ENCODE assay signal across 14 cellular contexts in the genomic region with DNA sequence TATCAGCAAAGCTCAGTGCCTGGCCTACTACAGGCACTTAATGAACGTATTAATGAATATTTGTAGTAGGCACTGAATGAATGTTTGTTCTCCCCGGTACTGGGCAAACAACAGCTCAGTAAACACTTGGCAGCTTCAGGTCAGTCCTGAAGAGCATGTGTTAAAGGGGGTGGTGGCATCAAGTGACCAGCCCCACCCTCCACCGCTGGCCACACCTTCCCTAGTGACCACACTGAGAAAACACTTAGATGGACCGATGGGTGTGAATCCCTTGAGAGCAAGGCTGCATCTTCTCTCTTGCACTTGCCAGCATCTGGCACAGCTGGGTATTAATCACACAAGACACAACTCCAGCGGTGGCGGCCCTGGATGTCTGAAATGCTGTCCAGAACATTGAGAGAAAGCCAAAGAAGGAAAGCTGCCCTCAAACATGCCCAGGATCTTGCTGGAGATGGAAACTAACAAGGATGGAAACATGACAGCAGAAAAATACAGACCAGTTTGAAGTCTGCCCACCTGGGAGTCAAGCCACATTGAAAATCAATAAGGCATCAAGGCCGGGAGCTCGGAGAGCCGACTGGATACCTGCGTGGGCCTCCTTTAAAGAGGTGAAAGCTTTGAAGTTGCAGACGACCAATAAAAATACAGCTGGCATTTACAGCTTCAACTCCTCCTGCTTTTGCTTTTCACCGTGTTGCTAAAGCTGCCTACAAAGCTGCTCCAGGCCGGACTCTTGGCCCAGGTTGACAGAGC.
DNase-seq lines count a peak whose midpoint lies in the region; ATAC-seq and TF ChIP-seq lines count a peak whose summit lies in the region.
"Had no signal": no experiment of that assay in that cellular context is flagged by ENCODE, and none has a peak within 500 bp of the region (broad histone marks: within the 10 kb centered on the region; RNA-seq: fewer than 3 reads in every experiment).

No MANE protein-coding gene starts in this region.

- no peak overlapping the region for H3K27ac Mint-ChIP-seq in endodermal cell
- H3K27ac Mint-ChIP-seq: activated naive CD4-positive, alpha-beta T cell treated with anti-CD3 and anti-CD28 coated beads, Interleukin-2, amount 10 ng/mL, durations not matched to agents 7 days and 5 days had no signal

- no peaks in the 10 kb centered on the region for H3K36me3 ChIP-seq in endodermal cell (ENCODE audit: control insufficient read depth, insufficient read depth, low read length)
- H3K36me3 ChIP-seq in left ventricle myocardium inferior = no peaks in the 10 kb centered on the region
- H3K36me3 ChIP-seq: tibial artery had no signal

- in situ Hi-C loops in KBM-7 (cut with MboI; ENCODE audit: low pct_unique_long_range_greater_than_20kb, low sequenced_read_pairs) = no loop called here

- no peak overlapping the region for H3K27ac ChIP-seq in endodermal cell (ENCODE audit: low read depth, low read length)
- no peak overlapping the region for H3K27ac ChIP-seq in left ventricle myocardium inferior (replicated peaks)
- H3K27ac ChIP-seq: tibial artery had no signal

- 86 to 88% methylated on average over 12 to 13 of the region's 13 CpGs for WGBS in endodermal cell (ENCODE audit: insufficient coverage in 1 of 2, insufficient read length in 1 of 2), 2 experiments

- intact Hi-C loops in left ventricle myocardium inferior (cut with micrococcal nuclease) = no loop called here

- H3K36me3 Mint-ChIP-seq in endodermal cell (ENCODE audit: low read depth) = no peaks in the 10 kb centered on the region
- H3K36me3 Mint-ChIP-seq: activated naive CD4-positive, alpha-beta T cell treated with anti-CD3 and anti-CD28 coated beads, Interleukin-2, amount 10 ng/mL, durations not matched to agents 7 days and 5 days had no signal

- H3K9me3 Mint-ChIP-seq in endodermal cell = peaks cover 4% of the 10 kb centered on the region
- H3K9me3 Mint-ChIP-seq: activated naive CD4-positive, alpha-beta T cell treated with anti-CD3 and anti-CD28 coated beads, Interleukin-2, amount 10 ng/mL, durations not matched to agents 7 days and 5 days had no signal

- H3K27me3 ChIP-seq in endodermal cell (ENCODE audit: control insufficient read depth, insufficient read depth, low read length, poor library complexity, severe bottlenecking) = no peaks in the 10 kb centered on the region
- peaks cover 20% of the 10 kb centered on the region for H3K27me3 ChIP-seq in left ventricle myocardium inferior (ENCODE audit: low read depth)
- H3K27me3 ChIP-seq: tibial artery had no signal

- H3K4me3 Mint-ChIP-seq in endodermal cell = no peak overlapping the region
- H3K4me3 Mint-ChIP-seq: activated naive CD4-positive, alpha-beta T cell treated with anti-CD3 and anti-CD28 coated beads, Interleukin-2, amount 10 ng/mL, durations not matched to agents 7 days and 5 days had no signal

- H3K9me3 ChIP-seq in endodermal cell (ENCODE audit: control insufficient read depth, low read length) = no peaks in the 10 kb centered on the region
- no peaks in the 10 kb centered on the region for H3K9me3 ChIP-seq in left ventricle myocardium inferior (replicated peaks)
- H3K9me3 ChIP-seq: tibial artery had no signal

- peaks cover 41% of the 10 kb centered on the region for H3K4me1 Mint-ChIP-seq in endodermal cell
- H3K4me1 Mint-ChIP-seq: activated naive CD4-positive, alpha-beta T cell treated with anti-CD3 and anti-CD28 coated beads, Interleukin-2, amount 10 ng/mL, durations not matched to agents 7 days and 5 days had no signal

- TF ChIP-seq CTCF in endodermal cell (conservative IDR thresholded peaks at IDR 0.05) = no peak
- TF ChIP-seq CTCF in left ventricle myocardium inferior (IDR thresholded peaks at IDR 0.05; ENCODE audit: borderline replicate concordance) = no peak

- ATAC-seq in HG02938 (IDR thresholded peaks at IDR 0.05; ENCODE audit: unreplicated experiment) = no peak

- peaks cover 3% of the 10 kb centered on the region for H3K27me3 Mint-ChIP-seq in endodermal cell (ENCODE audit: insufficient read depth)

- H3K4me1 ChIP-seq in endodermal cell (ENCODE audit: control insufficient read depth, insufficient read depth, low read length) (peaks cover 13% of the 10 kb centered on the region), left ventricle myocardium inferior (no peaks in the 10 kb centered on the region)
- H3K4me1 ChIP-seq: tibial artery had no signal

- peak; percentile 52 for DNase-seq in COLO668 (lab: John Stamatoyannopoulos, UW; ENCODE audit: unreplicated experiment)
- DNase-seq in NCI-H1417 treated with DMSO at 0.1 percent for 48 hours (lab: John Stamatoyannopoulos, UW) = peak; percentile 38
- DNase-seq in endodermal cell = peak; percentile 60
- peak; percentile 66 for DNase-seq in myocyte (ENCODE audit: low read depth)
- no peak for DNase-seq in left ventricle myocardium inferior
- DNase-seq in KBM-7 = no peak
- no peak for DNase-seq in amygdala (lab: John Stamatoyannopoulos, UW)
- DNase-seq: activated naive CD4-positive, alpha-beta T cell treated with anti-CD3 and anti-CD28 coated beads, Interleukin-2, amount 10 ng/mL, durations not matched to agents 7 days and 5 days; effector memory CD4-positive, alpha-beta T cell; NCI-H1105 treated with DMSO at 0.1 percent for 48 hours; stimulated activated CD4-positive, alpha-beta T cell treated with anti-CD3 and anti-CD28 coated beads, Interleukin-2, amount 100 ng/mL, for 24 hours; stimulated activated CD8-positive, alpha-beta memory T cell treated with anti-CD3 and anti-CD28 coated beads, Interleukin-4, amount 100 ng/mL, for 48 hours; tibial artery had no signal

- H3K9ac ChIP-seq in endodermal cell (ENCODE audit: extremely low read depth, low read length, poor library complexity, severe bottlenecking) = no peak overlapping the region

- H3K4me3 ChIP-seq in endodermal cell (ENCODE audit: low read length) (no peak overlapping the region), left ventricle myocardium inferior (no peak overlapping the region)
- H3K4me3 ChIP-seq: tibial artery had no signal

Comparison
In these comparisons a context has a peak if more than half of its experiments do, and no peak if none do; other contexts are left out.
1. DNase-seq: peak in COLO668 (single experiment), NCI-H1417 treated with DMSO at 0.1 percent for 48 hours (single experiment), endodermal cell (single experiment) and myocyte (single experiment); none in left ventricle myocardium inferior (single experiment), KBM-7 (single experiment) and amygdala (0 of 56).